ENCODE assay signal across 21 cellular contexts in the genomic region with DNA sequence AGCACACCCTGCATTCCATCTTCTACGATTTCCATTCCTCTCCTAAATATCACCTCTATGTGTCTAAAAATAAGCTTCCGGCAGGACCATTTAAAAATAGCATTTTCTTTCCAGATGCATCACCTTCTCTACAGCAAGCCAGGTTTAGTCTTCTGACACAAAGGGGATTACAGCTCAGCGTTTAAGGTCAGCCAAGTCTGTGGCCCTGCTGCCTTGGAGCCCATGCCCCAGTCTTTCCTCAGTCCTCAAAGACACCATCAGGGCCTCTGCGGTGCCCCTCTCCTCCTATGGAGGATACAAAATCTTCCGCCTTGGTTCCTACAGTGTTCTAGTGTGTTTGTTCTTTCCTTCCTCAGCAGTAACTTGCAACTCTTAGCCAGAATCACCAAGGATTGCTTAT. TPM values are rescaled to one million over a fixed set of nuclear protein-coding genes. Genes with fewer than 3 reads are reported as not detected.
DNase-seq lines count a peak whose midpoint lies in the region; ATAC-seq and TF ChIP-seq lines count a peak whose summit lies in the region.
"Had no signal": no experiment of that assay in that cellular context is flagged by ENCODE, and none has a peak within 500 bp of the region (broad histone marks: within the 10 kb centered on the region; RNA-seq: fewer than 3 reads in every experiment).

No MANE protein-coding gene starts in this region.

- H3K27me3 ChIP-seq in heart left ventricle, result no peaks in the 10 kb centered on the region
- H3K27me3 ChIP-seq in right atrium auricular region, result no peaks in the 10 kb centered on the region
- no peaks in the 10 kb centered on the region for H3K27me3 ChIP-seq in KMS-11 (ENCODE audit: insufficient read depth, low read depth)
- no peaks in the 10 kb centered on the region for H3K27me3 ChIP-seq in gastrocnemius medialis
- H3K27me3 ChIP-seq: MG63 had no signal

- H3K36me3 ChIP-seq in heart left ventricle (peaks cover 0 to 74% (median 65%) of the 10 kb centered on the region in 9 donors), right atrium auricular region (peaks cover 60% of the 10 kb centered on the region), KMS-11 (ENCODE audit: insufficient read depth) (peaks cover 24% of the 10 kb centered on the region; the same call in 1 of the 2 replicates), gastrocnemius medialis (peaks cover 2 to 65% of the 10 kb centered on the region in 2 donors)

- intact Hi-C loops in heart left ventricle (cut with DNase I) (loop anchor here in 1 of 10 donors (10.0 kb wide), 1 partner anchor 669 kb away; a partner anchor contains a TSS), gastrocnemius medialis (cut with DNase I; ENCODE audit: low total_unique reads) (no loop called here)

- H3K27me3 Mint-ChIP-seq in activated T-cell treated with anti-CD3 and anti-CD28 coated beads, Interleukin-2, amount 50 U/mL, for 24 hours, result no peaks in the 10 kb centered on the region

- peaks cover 89% of the 10 kb centered on the region for H3K36me3 Mint-ChIP-seq in activated T-cell treated with anti-CD3 and anti-CD28 coated beads, Interleukin-2, amount 50 U/mL, for 24 hours (ENCODE audit: low read depth)

- no peak for TF ChIP-seq CTCF in heart left ventricle (IDR thresholded peaks at IDR 0.05)
- no peak for TF ChIP-seq CTCF in right atrium auricular region (IDR thresholded peaks at IDR 0.05)
- TF ChIP-seq CTCF in KMS-11 (conservative IDR thresholded peaks at IDR 0.05; ENCODE audit: low read depth, low read length), result no peak
- TF ChIP-seq CTCF in gastrocnemius medialis (IDR thresholded peaks at IDR 0.05 in 4 of 5, conservative IDR thresholded peaks at IDR 0.05 in 1 of 5), result no peak

- DNase-seq in activated T-cell treated with anti-CD3 and anti-CD28 coated beads, Interleukin-2, amount 50 U/mL, for 48 hours, result peak; percentile 2 to 4
- DNase-seq in activated T-cell treated with anti-CD3 and anti-CD28 coated beads, Interleukin-2, amount 50 U/mL, for 24 hours, result no peak
- no peak for DNase-seq in heart left ventricle
- no peak for DNase-seq in right atrium auricular region (ENCODE audit: low spot score)
- peak in 1 of 2 donors; percentile 52 for DNase-seq in gastrocnemius medialis
- DNase-seq in OCI-M2 (lab: John Stamatoyannopoulos, UW; ENCODE audit: unreplicated experiment), result no peak
- DNase-seq: AML-193, C1 segment of cervical spinal cord, EL, GF-D8, Kasumi-1, MG63, NCI-H1048, NCI-H1417 treated with DMSO at 0.1 percent for 48 hours, NCI-H187, NCI-H446, NCI-H526, OCI-M1, SHP77 treated with DMSO at 0.1 percent for 48 hours had no signal

- 52 to 71% (median 61%) methylated on average over 5 of the region's 5 CpGs for WGBS in heart left ventricle, 4 donors

- in situ Hi-C loops in gastrocnemius medialis (cut with MboI; ENCODE audit: low sequenced_read_pairs in 4 of 4), result loop anchor here in 3 of 4 donors (25.0 kb wide), 3 partner anchors 361 to 661 kb away; a partner anchor contains a TSS

- peaks cover 32% of the 10 kb centered on the region for H3K4me1 Mint-ChIP-seq in activated T-cell treated with anti-CD3 and anti-CD28 coated beads, Interleukin-2, amount 50 U/mL, for 24 hours (ENCODE audit: low read depth)

- TF ChIP-seq POLR2A in heart left ventricle (IDR thresholded peaks at IDR 0.05) (no peak), gastrocnemius medialis (IDR thresholded peaks at IDR 0.05) (no peak)

- H3K4me3 Mint-ChIP-seq in activated T-cell treated with anti-CD3 and anti-CD28 coated beads, Interleukin-2, amount 50 U/mL, for 24 hours, result no peak overlapping the region

- H3K9ac ChIP-seq in KMS-11, result no peak overlapping the region

- H3K27ac Mint-ChIP-seq in activated T-cell treated with anti-CD3 and anti-CD28 coated beads, Interleukin-2, amount 50 U/mL, for 24 hours, result no peak overlapping the region

- H3K79me2 ChIP-seq in KMS-11 (ENCODE audit: insufficient read depth, low read depth), result peaks cover 23% of the 10 kb centered on the region; the same call in 1 of the 2 replicates

- ATAC-seq in heart left ventricle (peak in 2 of 4 donors; percentile 10 to 28), gastrocnemius medialis (peak; percentile 38 to 43), GM21515 (IDR thresholded peaks at IDR 0.05; ENCODE audit: unreplicated experiment) (no peak)

- no peaks in the 10 kb centered on the region for H3K9me3 Mint-ChIP-seq in activated T-cell treated with anti-CD3 and anti-CD28 coated beads, Interleukin-2, amount 50 U/mL, for 24 hours

- H4K20me1 ChIP-seq in KMS-11 (ENCODE audit: insufficient read depth), result no peaks in the 10 kb centered on the region

- H3K4me1 ChIP-seq in heart left ventricle (peaks cover 6 to 40% (median 18%) of the 10 kb centered on the region in 12 donors), right atrium auricular region (peaks cover 0 to 30% of the 10 kb centered on the region in 2 donors), KMS-11 (ENCODE audit: low read depth, poor library complexity, severe bottlenecking) (peaks cover 29% of the 10 kb centered on the region), gastrocnemius medialis (peaks cover 33 to 53% of the 10 kb centered on the region in 2 donors)

- H3K27ac ChIP-seq in heart left ventricle (peak overlapping the region in 9 of 12 donors; percentile 11 to 78 (median 45)), right atrium auricular region (no peak overlapping the region), KMS-11 (no peak overlapping the region), gastrocnemius medialis (peak overlapping the region; percentile 53 to 97 (median 73))

- H3K9me3 ChIP-seq in heart left ventricle (no peaks in the 10 kb centered on the region), right atrium auricular region (no peaks in the 10 kb centered on the region), gastrocnemius medialis (no peaks in the 10 kb centered on the region)
- H3K9me3 ChIP-seq: MG63 had no signal

- no peak overlapping the region for H2AFZ ChIP-seq in KMS-11 (ENCODE audit: low read depth)

- H3K4me2 ChIP-seq in KMS-11, result peak overlapping the region; percentile 96; the same call in 1 of the 2 replicates

- no peak overlapping the region for H3K4me3 ChIP-seq in heart left ventricle
- no peak overlapping the region for H3K4me3 ChIP-seq in right atrium auricular region
- H3K4me3 ChIP-seq in KMS-11 (IDR thresholded peaks at IDR 0.05; ENCODE audit: insufficient read depth, low read depth, low read length), result no peak overlapping the region
- no peak overlapping the region for H3K4me3 ChIP-seq in gastrocnemius medialis
- H3K4me3 ChIP-seq: MG63 had no signal

RNA-seq across cellular contexts. Expression of a gene that starts 3.8 kb away (rescaled TPM):
- total RNA-seq in heart left ventricle (10 to 100 TPM; 38.7 to 72.4 (median 47.5) TPM), right atrium auricular region (10 to 100 TPM; 52.4 to 60.6 TPM), gastrocnemius medialis (100 to 1,000 TPM in 1 of 4 donors, 10 to 100 TPM in 3; 74.9 to 106 (median 89.1) TPM)
- polyA plus RNA-seq in heart left ventricle, result 100 to 1,000 TPM in 1 of 2 donors, 10 to 100 TPM in 1; 52.5 to 209 TPM

RNA-seq across cellular contexts. Expression of a gene that starts 21.5 kb away (rescaled TPM):
- 10 to 100 TPM; 17.6 to 44.3 (median 28.6) TPM for total RNA-seq in heart left ventricle
- 10 to 100 TPM; 30.2 to 57.8 TPM for polyA plus RNA-seq in heart left ventricle
- total RNA-seq in right atrium auricular region, result 10 to 100 TPM; 21.4 to 24.9 TPM
- 10 to 100 TPM; 19.6 to 59.1 (median 26.2) TPM for total RNA-seq in gastrocnemius medialis

RNA-seq across cellular contexts. Expression of a gene that starts 21.7 kb away (rescaled TPM):
- total RNA-seq in heart left ventricle (10 to 100 TPM in 7 of 9 donors, 1 to 10 TPM in 2; 8.7 to 41.3 (median 11.1) TPM), right atrium auricular region (10 to 100 TPM; 23.1 to 26.1 TPM), gastrocnemius medialis (1 to 10 TPM; 4.6 to 8.3 (median 7.1) TPM)
- polyA plus RNA-seq in heart left ventricle, result 1 to 10 TPM; 5.6 to 8.7 TPM

Comparison
In these comparisons a context has a peak if more than half of its experiments do, and no peak if none do; other contexts are left out.
1. DNase-seq: peak in activated T-cell treated with anti-CD3 and anti-CD28 coated beads, Interleukin-2, amount 50 U/mL, for 48 hours (2 of 2); none in activated T-cell treated with anti-CD3 and anti-CD28 coated beads, Interleukin-2, amount 50 U/mL, for 24 hours (single experiment), heart left ventricle (0 of 5), right atrium auricular region (single experiment) and OCI-M2 (single experiment).
2. H3K27ac ChIP-seq: peak in heart left ventricle (9 of 12) and gastrocnemius medialis (4 of 4); none in right atrium auricular region (0 of 2) and KMS-11 (single experiment).